In genomic region chr12:125606312-125606711, GRCh38 we compare ENCODE assay signal across 38 cellular contexts.
"Had no signal": no experiment of that assay in that cellular context is flagged by ENCODE, and none has a peak within 500 bp of the region (broad histone marks: within the 10 kb centered on the region; RNA-seq: fewer than 3 reads in every experiment).

No MANE protein-coding gene starts in this region.

- FAIRE-seq: astrocyte, TTC549 had no signal

- H3K36me3 Mint-ChIP-seq: activated CD4-positive, alpha-beta memory T cell treated with anti-CD3 and anti-CD28 coated beads for 36 hours; activated naive CD4-positive, alpha-beta T cell treated with anti-CD3 and anti-CD28 coated beads, Interleukin-2, amount 50 U/mL, for 72 hours; activated naive CD8-positive, alpha-beta T cell treated with anti-CD3 and anti-CD28 coated beads for 36 hours had no signal

- H3K27ac Mint-ChIP-seq: activated B cell treated with CpG ODN at 0.5 μM for 24 hours; activated CD4-positive, alpha-beta memory T cell treated with anti-CD3 and anti-CD28 coated beads for 36 hours; activated CD4-positive, alpha-beta T cell treated with anti-CD3 and anti-CD28 coated beads, Interleukin-2, amount 10 ng/mL, durations not matched to agents 7 days and 5 days; activated CD8-positive, alpha-beta T cell treated with anti-CD3 and anti-CD28 coated beads for 36 hours; activated naive CD4-positive, alpha-beta T cell treated with anti-CD3 and anti-CD28 coated beads for 36 hours; activated naive CD4-positive, alpha-beta T cell treated with anti-CD3 and anti-CD28 coated beads, Interleukin-2, amount 50 U/mL, for 72 hours; activated naive CD8-positive, alpha-beta T cell treated with anti-CD3 and anti-CD28 coated beads for 36 hours; activated T-cell treated with anti-CD3 and anti-CD28 coated beads, Interleukin-2, amount 50 U/mL, for 72 hours; activated T-helper 1 cell treated with anti-CD3 and anti-CD28 coated beads, Interleukin-12 subunit alpha, Interleukin-12 subunit beta, Interleukin-2, Interleukin-4 antibody, amounts not matched to agents 30 ng/mL and 10 ng/mL and 1 ng/mL, durations not matched to agents 14 hours and 24 hours and 36 hours; activated T-helper 17 cell treated with anti-CD3 and anti-CD28 coated beads, Interleukin-2, amount 50 U/mL, for 72 hours; T-helper 1 cell treated with Interleukin-12 subunit alpha and Interleukin-12 subunit beta and Interleukin-4 antibody, amounts not matched to agents 30 μg/mL and 1 μg/mL, for 36 hours; T-helper 2 cell treated with Interferon-gamma antibody and Interleukin-4, amounts not matched to agents 5 μg/mL and 100 μg/mL, for 36 hours had no signal

- H3K36me3 ChIP-seq: adrenal gland, brain microvascular endothelial cell, breast epithelium, cardiac muscle cell had no signal

- DNase-seq: activated B cell treated with CpG ODN at 0.5 μM for 24 hours; activated CD4-positive, alpha-beta memory T cell treated with anti-CD3 and anti-CD28 coated beads for 36 hours; activated CD4-positive, alpha-beta T cell treated with anti-CD3 and anti-CD28 coated beads for 4 hours; activated CD4-positive, alpha-beta T cell treated with anti-CD3 and anti-CD28 coated beads, Interleukin-2, amount 10 ng/mL, durations not matched to agents 7 days and 5 days; activated CD4-positive, CD25-positive, alpha-beta regulatory T cell treated with anti-CD3 and anti-CD28 coated beads, Interleukin-2, amount 50 U/mL, for 72 hours; activated CD8-positive, alpha-beta memory T cell treated with anti-CD3 and anti-CD28 coated beads, Interleukin-2, amount 50 U/mL, for 4 hours; activated CD8-positive, alpha-beta T cell treated with anti-CD3 and anti-CD28 coated beads for 36 hours; activated effector memory CD4-positive, alpha-beta T cell treated with anti-CD3 and anti-CD28 coated beads, Interleukin-2, amount 50 U/mL, for 16 hours; activated gamma-delta T cell treated with Interleukin-2 at 50 U/mL for 16 hours; activated naive CD4-positive, alpha-beta T cell; activated naive CD4-positive, alpha-beta T cell treated with anti-CD3 and anti-CD28 coated beads for 36 hours; activated naive CD4-positive, alpha-beta T cell treated with anti-CD3 and anti-CD28 coated beads, Interleukin-2, amount 50 U/mL, for 16 hours; activated naive CD8-positive, alpha-beta T cell treated with anti-CD3 and anti-CD28 coated beads for 36 hours; activated T-cell treated with anti-CD3 and anti-CD28 coated beads for 4 hours; activated T-cell treated with anti-CD3 and anti-CD28 coated beads, Interleukin-2, amount 50 U/mL, for 1 hour; activated T-cell treated with anti-CD3 and anti-CD28 coated beads, Interleukin-2, amount 50 U/mL, for 4 hours; activated T-cell treated with anti-CD3 and anti-CD28 coated beads, Interleukin-2, amount 50 U/mL, for 72 hours; adrenal gland; amniotic stem cell; aorta; body of pancreas; brain microvascular endothelial cell; caudate nucleus; cerebellar nuclear complex; T-helper 1 cell; T-helper 2 cell; T-helper 9 cell had no signal

- H3K4me1 Mint-ChIP-seq: activated B cell treated with CpG ODN at 0.5 μM for 24 hours; activated CD4-positive, alpha-beta T cell treated with anti-CD3 and anti-CD28 coated beads, Interleukin-2, amount 10 ng/mL, durations not matched to agents 7 days and 5 days; activated naive CD8-positive, alpha-beta T cell treated with anti-CD3 and anti-CD28 coated beads for 36 hours; activated T-helper 17 cell treated with anti-CD3 and anti-CD28 coated beads, Interleukin-2, amount 50 U/mL, for 72 hours; central memory CD8-positive, alpha-beta T cell had no signal

- H3K9me3 Mint-ChIP-seq: activated CD4-positive, alpha-beta T cell treated with anti-CD3 and anti-CD28 coated beads, Interleukin-2, amount 10 ng/mL, durations not matched to agents 7 days and 5 days; activated naive CD8-positive, alpha-beta T cell treated with anti-CD3 and anti-CD28 coated beads for 36 hours had no signal

- H3K27me3 Mint-ChIP-seq: activated B cell treated with CpG ODN at 0.5 μM for 24 hours; activated CD4-positive, alpha-beta memory T cell treated with anti-CD3 and anti-CD28 coated beads for 36 hours; activated CD4-positive, alpha-beta T cell treated with anti-CD3 and anti-CD28 coated beads, Interleukin-2, amount 10 ng/mL, durations not matched to agents 7 days and 5 days; activated CD8-positive, alpha-beta T cell treated with anti-CD3 and anti-CD28 coated beads for 36 hours; activated naive CD8-positive, alpha-beta T cell treated with anti-CD3 and anti-CD28 coated beads for 36 hours; activated T-helper 17 cell treated with anti-CD3 and anti-CD28 coated beads, Interleukin-2, amount 50 U/mL, for 72 hours; central memory CD8-positive, alpha-beta T cell had no signal

- H3K27ac ChIP-seq: adrenal gland, body of pancreas, brain microvascular endothelial cell, breast epithelium, cardiac muscle cell, VCaP had no signal

- H3K27me3 ChIP-seq: adrenal gland, body of pancreas, brain microvascular endothelial cell, breast epithelium, cardiac muscle cell had no signal

- H3K4me3 Mint-ChIP-seq: activated B cell treated with CpG ODN at 0.5 μM for 24 hours; activated CD4-positive, alpha-beta memory T cell treated with anti-CD3 and anti-CD28 coated beads for 36 hours; activated CD4-positive, alpha-beta T cell treated with anti-CD3 and anti-CD28 coated beads, Interleukin-2, amount 10 ng/mL, durations not matched to agents 7 days and 5 days; activated CD8-positive, alpha-beta T cell treated with anti-CD3 and anti-CD28 coated beads for 36 hours; activated naive CD4-positive, alpha-beta T cell treated with anti-CD3 and anti-CD28 coated beads for 36 hours; activated naive CD8-positive, alpha-beta T cell treated with anti-CD3 and anti-CD28 coated beads for 36 hours; activated T-cell treated with anti-CD3 and anti-CD28 coated beads, Interleukin-2, amount 50 U/mL, for 4 hours; activated T-cell treated with anti-CD3 and anti-CD28 coated beads, Interleukin-2, amount 50 U/mL, for 72 hours; activated T-helper 1 cell treated with anti-CD3 and anti-CD28 coated beads, Interleukin-12 subunit alpha, Interleukin-12 subunit beta, Interleukin-2, Interleukin-4 antibody, amounts not matched to agents 30 ng/mL and 10 ng/mL and 1 ng/mL, durations not matched to agents 14 hours and 24 hours and 36 hours; activated T-helper 17 cell treated with anti-CD3 and anti-CD28 coated beads, Interleukin-2, amount 50 U/mL, for 72 hours; central memory CD8-positive, alpha-beta T cell; T-helper 1 cell treated with Interleukin-12 subunit alpha and Interleukin-12 subunit beta and Interleukin-4 antibody, amounts not matched to agents 30 μg/mL and 1 μg/mL, for 36 hours; T-helper 2 cell treated with Interferon-gamma antibody and Interleukin-4, amounts not matched to agents 5 μg/mL and 100 μg/mL, for 36 hours had no signal

- H3K4me3 ChIP-seq: adrenal gland, body of pancreas, breast epithelium, cardiac muscle cell had no signal

- ATAC-seq: activated CD8-positive, alpha-beta T cell treated with anti-CD3 and anti-CD28 coated beads for 36 hours; activated naive CD4-positive, alpha-beta T cell treated with anti-CD3 and anti-CD28 coated beads, Interleukin-2, amount 50 U/mL, for 72 hours; activated T-cell treated with anti-CD3 and anti-CD28 coated beads, Interleukin-2, amount 50 U/mL, for 4 hours; activated T-cell treated with anti-CD3 and anti-CD28 coated beads, Interleukin-2, amount 50 U/mL, for 72 hours; activated T-helper 17 cell treated with anti-CD3 and anti-CD28 coated beads, Interleukin-2, amount 50 U/mL, for 72 hours; body of pancreas had no signal

- H3K9me3 ChIP-seq: adrenal gland, body of pancreas had no signal

- H3K4me1 ChIP-seq: adrenal gland, body of pancreas, breast epithelium had no signal
